Comparison of ENCODE assay signal across 8 cellular contexts in genomic region chr1:1758692-1759455, GRCh38.
DNase-seq lines count a peak whose midpoint lies in the region; ATAC-seq lines count a peak whose summit lies in the region.

No MANE protein-coding gene starts in this region.

- H3K27ac ChIP-seq in BLaER1, result peak overlapping the region; percentile 38
- H3K27ac ChIP-seq in epithelial cell of prostate, result peak overlapping the region; percentile 27

- peaks cover 87% of the 10 kb centered on the region for H4K20me1 ChIP-seq in BLaER1

- 0 out of 2 replicates have a peak overlapping the region, but pooled peaks have one; percentile 38 for H3K9ac ChIP-seq in BLaER1
- H3K9ac ChIP-seq in mucosa of stomach (ENCODE audit: low read length), result peak overlapping the region; percentile 60

- H3K4me2 ChIP-seq in BLaER1, result peak overlapping the region; percentile 51

- ATAC-seq in HG03342 (IDR thresholded peaks at IDR 0.05; ENCODE audit: unreplicated experiment), result no peak
- no peak for ATAC-seq in GM18909 (IDR thresholded peaks at IDR 0.05; ENCODE audit: poor library complexity, unreplicated experiment)

- DNase-seq in NCI-H510A (lab: John Stamatoyannopoulos, UW) (peak; percentile 94), epithelial cell of prostate (ENCODE audit: low read depth, low spot score) (no peak)
- DNase-seq in activated CD4-positive, alpha-beta T cell treated with anti-CD3 and anti-CD28 coated beads, Interleukin-2, amount 50 U/mL, for 4 hours, result no peak
- DNase-seq in activated naive CD4-positive, alpha-beta T cell treated with anti-CD3 and anti-CD28 coated beads, Interleukin-2, amount 50 U/mL, for 16 hours, result no peak

- peaks cover 46% of the 10 kb centered on the region for H3K4me1 ChIP-seq in BLaER1
- H3K4me1 ChIP-seq in mucosa of stomach (ENCODE audit: control insufficient read depth, insufficient read depth, low read length), result peaks cover 29% of the 10 kb centered on the region

- peaks cover 100% of the 10 kb centered on the region for H3K36me3 ChIP-seq in BLaER1
- H3K36me3 ChIP-seq in mucosa of stomach (ENCODE audit: control insufficient read depth, insufficient read depth, low read length), result peaks cover 28% of the 10 kb centered on the region

- no peaks in the 10 kb centered on the region for H3K9me3 ChIP-seq in BLaER1
- no peaks in the 10 kb centered on the region for H3K9me3 ChIP-seq in mucosa of stomach (ENCODE audit: control insufficient read depth, low read length)

- H3K27me3 ChIP-seq in BLaER1 (no peaks in the 10 kb centered on the region), mucosa of stomach (ENCODE audit: control insufficient read depth, insufficient read depth, low read length) (no peaks in the 10 kb centered on the region)

- H3K4me3 ChIP-seq in BLaER1, result no peak overlapping the region
- no peak overlapping the region for H3K4me3 ChIP-seq in mucosa of stomach (ENCODE audit: low read length)
